Comparison of ENCODE assay signal across 14 cellular contexts in the genomic region with DNA sequence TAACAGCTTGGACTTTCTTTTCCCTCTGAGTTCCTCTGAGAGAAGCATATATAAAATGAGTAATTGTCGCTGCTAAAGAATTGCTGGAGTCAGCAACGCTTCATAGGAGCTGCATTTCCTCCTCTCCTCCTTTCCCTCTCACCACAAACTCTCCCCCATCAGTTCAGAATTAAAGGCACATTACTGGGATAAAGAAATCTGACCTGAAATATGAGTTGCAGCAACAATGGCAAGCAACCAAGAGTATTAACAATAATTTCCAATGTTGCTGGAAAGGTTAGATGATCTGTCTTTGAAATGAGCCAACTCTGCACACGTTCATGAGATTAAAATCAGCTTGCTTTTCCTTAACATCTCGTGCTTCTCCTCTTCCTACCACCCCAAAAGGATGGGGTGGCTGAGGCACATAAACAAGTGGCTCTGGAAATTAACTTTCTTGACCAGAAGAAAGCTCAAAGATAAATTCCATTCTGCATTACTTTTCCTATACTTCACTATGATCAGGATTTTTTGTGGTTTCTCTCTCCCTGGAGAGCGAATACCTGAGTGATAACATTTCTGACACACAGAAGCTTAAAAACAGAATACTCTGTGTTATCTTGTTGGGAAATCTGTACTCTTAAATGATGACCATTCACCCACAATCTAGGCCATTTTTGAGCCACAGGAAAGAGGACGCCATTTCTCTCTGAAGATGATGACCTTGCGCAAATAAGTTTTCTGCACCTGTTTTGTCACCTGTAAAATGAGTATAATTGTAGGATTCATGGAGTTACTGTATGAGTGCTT.
A peak's percentile ranks its signal among the peaks of the same experiment; 100 is the strongest.
DNase-seq lines count a peak whose midpoint lies in the region; ATAC-seq, FAIRE-seq and TF ChIP-seq lines count a peak whose summit lies in the region.
"Had no signal": no experiment of that assay in that cellular context is flagged by ENCODE, and none has a peak within 500 bp of the region (broad histone marks: within the 10 kb centered on the region; RNA-seq: fewer than 3 reads in every experiment).

No MANE protein-coding gene starts in this region.

- intact Hi-C loops in K562 (cut with micrococcal nuclease) = no loop called here

- CTCF ChIA-PET in K562 (lab: Yijun Ruan, JAX; ENCODE audit: low intra/inter-chr PET ratio) (no interaction called here), WTC11 (lab: Charles Lee) (interaction anchor here (1.1 kb wide), 1 partner anchor 32 kb away, joined by 3 read pairs; no protein-coding TSS in a partner anchor)

- TF ChIP-seq EP300 in K562 (IDR thresholded peaks at IDR 0.05; ENCODE audit: low read length) = no peak

- TF ChIP-seq CTCF in HFFc6 (IDR thresholded peaks at IDR 0.05) (no peak), K562 (IDR thresholded peaks at IDR 0.05 in 2 of 3, conservative IDR thresholded peaks at IDR 0.05 in 1 of 3; ENCODE audit: insufficient read depth in 2 of 3, low read depth in 1 of 3, low read length in 3 of 3) (no peak), WTC11 (IDR thresholded peaks at IDR 0.05) (no peak)

- peaks cover 7% of the 10 kb centered on the region; the same call in 1 of the 2 replicates for H3K36me3 Mint-ChIP-seq in HFFc6 (ENCODE audit: low read depth)
- peaks cover 4% of the 10 kb centered on the region for H3K36me3 Mint-ChIP-seq in WTC11

- POLR2A ChIA-PET in K562 (lab: Yijun Ruan, JAX) = interaction anchor here (0.6 to 2.6 kb wide), 5 partner anchors 10 to 76 kb away, joined by 3 to 6 read pairs (median 4); no protein-coding TSS in a partner anchor
- POLR2A ChIA-PET in WTC11 (lab: Charles Lee) = no interaction called here

- no peak overlapping the region for H3K4me3 ChIP-seq in K562
- H3K4me3 ChIP-seq: heart left ventricle had no signal

- H3K27me3 Mint-ChIP-seq in HFFc6 (ENCODE audit: insufficient read depth) (no peaks in the 10 kb centered on the region; the same call in 1 of the 2 replicates), WTC11 (ENCODE audit: low read depth) (no peaks in the 10 kb centered on the region)

- H3K9me3 Mint-ChIP-seq in HFFc6 (no peaks in the 10 kb centered on the region), WTC11 (peaks cover 5% of the 10 kb centered on the region)

- ATAC-seq in K562 = no peak
- no peak for ATAC-seq in HG03354 (IDR thresholded peaks at IDR 0.05; ENCODE audit: poor library complexity, severe bottlenecking, unreplicated experiment)
- ATAC-seq in WTC11 = no peak
- ATAC-seq: heart left ventricle had no signal

- TF ChIP-seq POLR2A in K562 (conservative IDR thresholded peaks at IDR 0.05) = no peak

- H3K4me3 Mint-ChIP-seq in HFFc6 (peak overlapping the region; percentile 67), WTC11 (no peak overlapping the region)

- FAIRE-seq in K562 (lab: Jason Lieb, UNC) = no peak
- FAIRE-seq: bronchial epithelial cell, urothelium cell line had no signal

- H2AFZ ChIP-seq in K562 (ENCODE audit: low read depth, low read length) = no peak overlapping the region

- H3K4me1 Mint-ChIP-seq in HFFc6 (ENCODE audit: low read depth) (peaks cover 69% of the 10 kb centered on the region), WTC11 (peaks cover 37% of the 10 kb centered on the region)

- TSS peak; percentile 30 for BruUV-seq in K562 (replicated peaks; lab: Mats Ljungman, UMichigan)

- no peak for TF ChIP-seq RAD21 in K562 (CRISPR knock-in tag; conservative IDR thresholded peaks at IDR 0.05 in 1 of 2, IDR thresholded peaks at IDR 0.05 in 1 of 2)

- DNase-seq in HFFc6 (peak; percentile 76), K562 (ENCODE audit: extremely low read depth in 1 of 4, low spot score in 3 of 4) (no peak), left kidney (ENCODE audit: low read depth, low spot score) (peak; percentile 73), stromal cell of bone marrow (ENCODE audit: low read depth) (peak; percentile 90), NCI-H1105 (lab: John Stamatoyannopoulos, UW) (no peak), WTC11 (ENCODE audit: low spot score) (no peak)
- no peak for DNase-seq in stimulated activated naive CD4-positive, alpha-beta T cell (lab: John Stamatoyannopoulos, UW)
- DNase-seq: activated CD8-positive, alpha-beta memory T cell treated with anti-CD3 and anti-CD28 coated beads, Interleukin-2, amount 50 U/mL, for 48 hours; heart left ventricle; NCI-H1092 treated with DMSO at 0.1 percent for 48 hours; T1000 had no signal

- no peaks in the 10 kb centered on the region for H4K20me1 ChIP-seq in K562 (replicated peaks; ENCODE audit: control insufficient read depth, insufficient read depth, low read length)

- no peaks in the 10 kb centered on the region for H3K9me1 ChIP-seq in K562 (ENCODE audit: control insufficient read depth, insufficient read depth, low read length)

- no peaks in the 10 kb centered on the region for H3K79me2 ChIP-seq in K562 (ENCODE audit: control insufficient read depth, insufficient read depth, low read length)

- no peak overlapping the region for H3K27ac ChIP-seq in K562 (ENCODE audit: extremely low read depth, low read depth, low read length)

- no peak overlapping the region for H3K9ac ChIP-seq in K562 (ENCODE audit: insufficient read depth in 1 of 2, low read depth in 2 of 2, low read length in 2 of 2)

- no peaks in the 10 kb centered on the region for H3K9me3 ChIP-seq in K562 (replicated peaks; ENCODE audit: control insufficient read depth, insufficient read depth, low read depth, low read length)
- H3K9me3 ChIP-seq: heart left ventricle had no signal

- H3K4me1 ChIP-seq in K562 (replicated peaks in 1 of 2; ENCODE audit: control insufficient read depth in 2 of 2, insufficient read depth in 2 of 2, low read length in 2 of 2) = peaks cover 6 to 13% of the 10 kb centered on the region in 2 experiments; a peak in 3 of 5 replicates

- peak overlapping the region; percentile 81 for H3K27ac Mint-ChIP-seq in HFFc6
- H3K27ac Mint-ChIP-seq in WTC11 = no peak overlapping the region

- no peaks in the 10 kb centered on the region for H3K27me3 ChIP-seq in K562 (ENCODE audit: control insufficient read depth in 2 of 2, insufficient read depth in 2 of 2, low read length in 2 of 2)
- H3K27me3 ChIP-seq: heart left ventricle had no signal

- H3K4me2 ChIP-seq in K562 (ENCODE audit: insufficient read depth, low read length) = no peak overlapping the region

- in situ Hi-C loops in K562 (cut with MboI) = no loop called here

- WGBS in K562 (ENCODE audit: insufficient coverage, low coverage, missing lambda C conversion rate) = 69% methylated on average over 7 of the region's 7 CpGs

- peaks cover 7% of the 10 kb centered on the region; the same call in 1 of the 3 replicates for H3K36me3 ChIP-seq in K562 (ENCODE audit: control insufficient read depth, insufficient read depth, low read length)

TF ChIP-seq in K562, 482 proteins besides CTCF, POLR2A, EP300 and RAD21 (continues in another document):
- no peak for TF ChIP-seq HDAC1 (IDR thresholded peaks at IDR 0.05)
- TF ChIP-seq, protein P1, sequence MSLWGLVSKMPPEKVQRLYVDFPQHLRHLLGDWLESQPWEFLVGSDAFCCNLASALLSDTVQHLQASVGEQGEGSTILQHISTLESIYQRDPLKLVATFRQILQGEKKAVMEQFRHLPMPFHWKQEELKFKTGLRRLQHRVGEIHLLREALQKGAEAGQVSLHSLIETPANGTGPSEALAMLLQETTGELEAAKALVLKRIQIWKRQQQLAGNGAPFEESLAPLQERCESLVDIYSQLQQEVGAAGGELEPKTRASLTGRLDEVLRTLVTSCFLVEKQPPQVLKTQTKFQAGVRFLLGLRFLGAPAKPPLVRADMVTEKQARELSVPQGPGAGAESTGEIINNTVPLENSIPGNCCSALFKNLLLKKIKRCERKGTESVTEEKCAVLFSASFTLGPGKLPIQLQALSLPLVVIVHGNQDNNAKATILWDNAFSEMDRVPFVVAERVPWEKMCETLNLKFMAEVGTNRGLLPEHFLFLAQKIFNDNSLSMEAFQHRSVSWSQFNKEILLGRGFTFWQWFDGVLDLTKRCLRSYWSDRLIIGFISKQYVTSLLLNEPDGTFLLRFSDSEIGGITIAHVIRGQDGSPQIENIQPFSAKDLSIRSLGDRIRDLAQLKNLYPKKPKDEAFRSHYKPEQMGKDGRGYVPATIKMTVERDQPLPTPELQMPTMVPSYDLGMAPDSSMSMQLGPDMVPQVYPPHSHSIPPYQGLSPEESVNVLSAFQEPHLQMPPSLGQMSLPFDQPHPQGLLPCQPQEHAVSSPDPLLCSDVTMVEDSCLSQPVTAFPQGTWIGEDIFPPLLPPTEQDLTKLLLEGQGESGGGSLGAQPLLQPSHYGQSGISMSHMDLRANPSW (CRISPR knock-in tag; IDR thresholded peaks at IDR 0.05) = no peak
- TF ChIP-seq ZFX (CRISPR knock-in tag; IDR thresholded peaks at IDR 0.05) = no peak

TF ChIP-seq in WTC11, 78 proteins besides CTCF, POLR2A, EP300 and RAD21 (continues in another document):
- TF ChIP-seq NFYB (CRISPR knock-in tag; conservative IDR thresholded peaks at IDR 0.05; ENCODE audit: low read depth) = no peak
- TF ChIP-seq, protein P2, sequence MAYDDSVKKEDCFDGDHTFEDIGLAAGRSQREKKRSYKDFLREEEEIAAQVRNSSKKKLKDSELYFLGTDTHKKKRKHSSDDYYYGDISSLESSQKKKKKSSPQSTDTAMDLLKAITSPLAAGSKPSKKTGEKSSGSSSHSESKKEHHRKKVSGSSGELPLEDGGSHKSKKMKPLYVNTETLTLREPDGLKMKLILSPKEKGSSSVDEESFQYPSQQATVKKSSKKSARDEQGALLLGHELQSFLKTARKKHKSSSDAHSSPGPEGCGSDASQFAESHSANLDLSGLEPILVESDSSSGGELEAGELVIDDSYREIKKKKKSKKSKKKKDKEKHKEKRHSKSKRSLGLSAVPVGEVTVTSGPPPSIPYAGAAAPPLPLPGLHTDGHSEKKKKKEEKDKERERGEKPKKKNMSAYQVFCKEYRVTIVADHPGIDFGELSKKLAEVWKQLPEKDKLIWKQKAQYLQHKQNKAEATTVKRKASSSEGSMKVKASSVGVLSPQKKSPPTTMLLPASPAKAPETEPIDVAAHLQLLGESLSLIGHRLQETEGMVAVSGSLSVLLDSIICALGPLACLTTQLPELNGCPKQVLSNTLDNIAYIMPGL (CRISPR knock-in tag; IDR thresholded peaks at IDR 0.05) = no peak

Comparison
In these comparisons a context has a peak if more than half of its experiments do, and no peak if none do; other contexts are left out.
1. DNase-seq: peak in HFFc6 (single experiment), left kidney (single experiment) and stromal cell of bone marrow (single experiment); none in K562 (0 of 4), NCI-H1105 (single experiment), stimulated activated naive CD4-positive, alpha-beta T cell (0 of 6) and WTC11 (single experiment).